Comparison of ENCODE assay signal across 29 cellular contexts in genomic region chr3:171385086-171385485, GRCh38.
DNase-seq lines count a peak whose midpoint lies in the region; ATAC-seq, FAIRE-seq and TF ChIP-seq lines count a peak whose summit lies in the region.
"Had no signal": no experiment of that assay in that cellular context is flagged by ENCODE, and none has a peak within 500 bp of the region (broad histone marks: within the 10 kb centered on the region; RNA-seq: fewer than 3 reads in every experiment).

No MANE protein-coding gene starts in this region.

- no peak for TF ChIP-seq POLR2A in HepG2 (IDR thresholded peaks at IDR 0.05; ENCODE audit: insufficient read depth in 1 of 2, low read depth in 2 of 2, low read length in 2 of 2)

- BruUV-seq in HepG2 (replicated peaks; lab: Mats Ljungman, UMichigan): no TSS peak

- H4K20me1 ChIP-seq in fibroblast of lung (ENCODE audit: control insufficient read depth, extremely low read depth, insufficient read depth, low read length): no peaks in the 10 kb centered on the region
- no peaks in the 10 kb centered on the region for H4K20me1 ChIP-seq in osteoblast (ENCODE audit: insufficient read depth, low read length)
- no peaks in the 10 kb centered on the region for H4K20me1 ChIP-seq in HepG2 (ENCODE audit: insufficient read depth, low read length)

- H2AFZ ChIP-seq in fibroblast of lung (ENCODE audit: low read length): no peak overlapping the region
- H2AFZ ChIP-seq in osteoblast (ENCODE audit: low read length): peak overlapping the region; percentile 15
- H2AFZ ChIP-seq in HepG2 (ENCODE audit: low read length): no peak overlapping the region

- CTCF ChIA-PET in HepG2 (lab: Yijun Ruan, JAX; ENCODE audit: low intra/inter-chr PET ratio, low total read pairs): no interaction called here

- H3K9me3 ChIP-seq in fibroblast of lung (ENCODE audit: control insufficient read depth, insufficient read depth, low read depth, low read length) (no peaks in the 10 kb centered on the region), osteoblast (ENCODE audit: low read depth, low read length) (no peaks in the 10 kb centered on the region), HepG2 (ENCODE audit: low read length) (no peaks in the 10 kb centered on the region)
- H3K9me3 ChIP-seq: left ventricle myocardium inferior had no signal

- intact Hi-C loops in activated T-helper 2 cell treated with anti-CD3 and anti-CD28 coated beads, Interferon-gamma antibody, Interleukin-2, Interleukin-4, amounts not matched to agents 10 μg/mL and 5 μg/mL and 100 μg/mL, durations not matched to agents 14 hours and 24 hours and 36 hours (cut with micrococcal nuclease): loop anchor here (2.0 kb wide), 1 partner anchor 74 kb away; no protein-coding TSS in a partner anchor
- intact Hi-C loops in HepG2 (cut with micrococcal nuclease; ENCODE audit: unreplicated experiment): no loop called here

- H3K4me2 ChIP-seq in fibroblast of lung (ENCODE audit: extremely low read depth, insufficient read depth, low read length) (peak overlapping the region; percentile 49), osteoblast (ENCODE audit: insufficient read depth, low read length) (no peak overlapping the region), HepG2 (ENCODE audit: low read depth, low read length) (no peak overlapping the region)

- ATAC-seq in HG03175 (IDR thresholded peaks at IDR 0.05; ENCODE audit: unreplicated experiment) (no peak), HepG2 (no peak)

- in situ Hi-C loops in HepG2 (cut with HindIII; ENCODE audit: extremely low pct_ligation_motif_present, low pct_unique_long_range_greater_than_20kb): no loop called here

- H3K4me3 ChIP-seq in fibroblast of lung (replicated peaks in 1 of 4; ENCODE audit: control extremely low read depth in 1 of 4, insufficient read depth in 1 of 4, low read depth in 3 of 4, low read length in 4 of 4) (no peak overlapping the region), osteoblast (ENCODE audit: insufficient read depth, low read length) (no peak overlapping the region), HepG2 (replicated peaks in 1 of 3; ENCODE audit: insufficient read depth in 1 of 3, low read depth in 2 of 3, low read length in 3 of 3) (no peak overlapping the region)
- H3K4me3 ChIP-seq: left ventricle myocardium inferior had no signal

- DNase-seq in HFFc6 (no peak), fibroblast of lung (ENCODE audit: low read depth in 2 of 2) (no peak), osteoblast (ENCODE audit: insufficient read length, low spot score, missing footprints) (no peak), HepG2 (ENCODE audit: low spot score) (no peak), NCI-H748 (lab: John Stamatoyannopoulos, UW; ENCODE audit: unreplicated experiment) (no peak)
- DNase-seq in activated T-helper 2 cell treated with anti-CD3 and anti-CD28 coated beads, Interferon-gamma antibody, Interleukin-2, Interleukin-4, amounts not matched to agents 10 μg/mL and 5 μg/mL and 100 μg/mL, durations not matched to agents 14 hours and 24 hours and 36 hours (ENCODE audit: low spot score): no peak
- DNase-seq: activated CD4-positive, alpha-beta T cell treated with anti-CD3 and anti-CD28 coated beads for 4 hours; activated T-cell treated with anti-CD3 and anti-CD28 coated beads, Interleukin-2, amount 50 U/mL, for 1 hour; Calu3; dermis blood vessel endothelial cell; DMS79; islet precursor cell; left ventricle myocardium inferior; MM.1S; NCI-H1105 treated with DMSO at 0.1 percent for 48 hours; NCI-H187 treated with DMSO at 0.1 percent for 48 hours; NCI-H2171; NCI-H510A; SIG-M5; stimulated activated CD4-positive, alpha-beta T cell treated with anti-CD3 and anti-CD28 coated beads, Interleukin-4, amount 100 ng/mL, for 24 hours; substantia nigra; SW 1271; T-helper 9 cell had no signal

- TF ChIP-seq RAD21 in HepG2 (CRISPR knock-in tag; IDR thresholded peaks at IDR 0.05): no peak

- peak overlapping the region; percentile 79 for H3K27ac Mint-ChIP-seq in HFFc6
- H3K27ac Mint-ChIP-seq in activated T-helper 2 cell treated with anti-CD3 and anti-CD28 coated beads, Interferon-gamma antibody, Interleukin-2, Interleukin-4, amounts not matched to agents 10 μg/mL and 5 μg/mL and 100 μg/mL, durations not matched to agents 14 hours and 24 hours and 36 hours: peak overlapping the region; percentile 0
- H3K27ac Mint-ChIP-seq: mesothelial cell of epicardium, type B pancreatic cell had no signal

- no peak for FAIRE-seq in HepG2 (lab: Jason Lieb, UNC)
- FAIRE-seq: endothelial cell of umbilical vein, G401.6 had no signal

- H3K27me3 Mint-ChIP-seq in HFFc6 (ENCODE audit: insufficient read depth): no peaks in the 10 kb centered on the region; the same call in 1 of the 2 replicates
- H3K27me3 Mint-ChIP-seq in activated T-helper 2 cell treated with anti-CD3 and anti-CD28 coated beads, Interferon-gamma antibody, Interleukin-2, Interleukin-4, amounts not matched to agents 10 μg/mL and 5 μg/mL and 100 μg/mL, durations not matched to agents 14 hours and 24 hours and 36 hours (ENCODE audit: low read depth): no peaks in the 10 kb centered on the region
- H3K27me3 Mint-ChIP-seq: type B pancreatic cell had no signal

- 0 out of 2 replicates have a peak, but pooled peaks cover 3% of the 10 kb centered on the region for H3K36me3 Mint-ChIP-seq in HFFc6 (ENCODE audit: low read depth)
- H3K36me3 Mint-ChIP-seq in activated T-helper 2 cell treated with anti-CD3 and anti-CD28 coated beads, Interferon-gamma antibody, Interleukin-2, Interleukin-4, amounts not matched to agents 10 μg/mL and 5 μg/mL and 100 μg/mL, durations not matched to agents 14 hours and 24 hours and 36 hours (ENCODE audit: low read depth): peaks cover 15% of the 10 kb centered on the region
- H3K36me3 Mint-ChIP-seq: mesothelial cell of epicardium had no signal

- H3K79me2 ChIP-seq in fibroblast of lung (ENCODE audit: control insufficient read depth, insufficient read depth, low read length) (peaks cover 2% of the 10 kb centered on the region), osteoblast (ENCODE audit: insufficient read depth, low read length) (no peaks in the 10 kb centered on the region), HepG2 (ENCODE audit: insufficient read depth, low read length) (no peaks in the 10 kb centered on the region)

- no peaks in the 10 kb centered on the region for H3K9me3 Mint-ChIP-seq in HFFc6
- no peaks in the 10 kb centered on the region for H3K9me3 Mint-ChIP-seq in activated T-helper 2 cell treated with anti-CD3 and anti-CD28 coated beads, Interferon-gamma antibody, Interleukin-2, Interleukin-4, amounts not matched to agents 10 μg/mL and 5 μg/mL and 100 μg/mL, durations not matched to agents 14 hours and 24 hours and 36 hours
- H3K9me3 Mint-ChIP-seq: type B pancreatic cell had no signal

- POLR2A ChIA-PET in HepG2 (lab: Yijun Ruan, JAX): no interaction called here

- H3K36me3 ChIP-seq in fibroblast of lung (ENCODE audit: control insufficient read depth, insufficient read depth, low read length) (no peaks in the 10 kb centered on the region), osteoblast (ENCODE audit: insufficient read depth, low read length) (no peaks in the 10 kb centered on the region), HepG2 (replicated peaks in 1 of 2; ENCODE audit: control insufficient read depth in 1 of 2, insufficient read depth in 2 of 2, low read length in 2 of 2) (no peaks in the 10 kb centered on the region)
- H3K36me3 ChIP-seq: left ventricle myocardium inferior had no signal

- no peaks in the 10 kb centered on the region for H3K27me3 ChIP-seq in fibroblast of lung (ENCODE audit: control insufficient read depth, insufficient read depth, low read length)
- peaks cover 2% of the 10 kb centered on the region for H3K27me3 ChIP-seq in osteoblast (ENCODE audit: insufficient read depth, low read length)
- no peaks in the 10 kb centered on the region for H3K27me3 ChIP-seq in HepG2 (ENCODE audit: control insufficient read depth in 1 of 2, insufficient read depth in 2 of 2, low read length in 2 of 2)

- H3K9ac ChIP-seq in fibroblast of lung (ENCODE audit: insufficient read depth, low read length) (no peak overlapping the region), HepG2 (ENCODE audit: insufficient read depth, low read depth, low read length) (no peak overlapping the region)

- TF ChIP-seq EP300 in HepG2 (IDR thresholded peaks at IDR 0.05; ENCODE audit: low read depth in 2 of 2, low read length in 2 of 2) (no peak), HepG2 (CRISPR knock-in tag; IDR thresholded peaks at IDR 0.05; ENCODE audit: borderline replicate concordance) (no peak)

- peak overlapping the region; percentile 48 for H3K27ac ChIP-seq in fibroblast of lung (ENCODE audit: insufficient read depth, low read length)
- H3K27ac ChIP-seq in osteoblast (ENCODE audit: low read depth, low read length): no peak overlapping the region
- no peak overlapping the region for H3K27ac ChIP-seq in HepG2 (ENCODE audit: extremely low read length, insufficient read depth, low read length)
- H3K27ac ChIP-seq: C4-2B, left ventricle myocardium inferior had no signal

- H3K4me1 ChIP-seq in fibroblast of lung (ENCODE audit: control insufficient read depth, extremely low read depth, insufficient read depth, low read length): peaks cover 17% of the 10 kb centered on the region
- peaks cover 7% of the 10 kb centered on the region for H3K4me1 ChIP-seq in osteoblast (ENCODE audit: insufficient read depth, low read length)
- no peaks in the 10 kb centered on the region for H3K4me1 ChIP-seq in HepG2 (ENCODE audit: insufficient read depth, low read length)

- peak overlapping the region; percentile 41 for H3K4me3 Mint-ChIP-seq in HFFc6
- no peak overlapping the region for H3K4me3 Mint-ChIP-seq in activated T-helper 2 cell treated with anti-CD3 and anti-CD28 coated beads, Interferon-gamma antibody, Interleukin-2, Interleukin-4, amounts not matched to agents 10 μg/mL and 5 μg/mL and 100 μg/mL, durations not matched to agents 14 hours and 24 hours and 36 hours (ENCODE audit: low read depth)
- H3K4me3 Mint-ChIP-seq: mesothelial cell of epicardium, type B pancreatic cell had no signal

- WGBS in HepG2 (ENCODE audit: low lambda C conversion rate): 38% methylated on average over 5 of the region's 5 CpGs

- TF ChIP-seq CTCF in HFFc6 (IDR thresholded peaks at IDR 0.05): no peak
- no peak for TF ChIP-seq CTCF in fibroblast of lung (conservative IDR thresholded peaks at IDR 0.05 in 1 of 2, IDR thresholded peaks at IDR 0.05 in 1 of 2; ENCODE audit: low read depth in 1 of 2, low read length in 2 of 2)
- no peak for TF ChIP-seq CTCF in osteoblast (IDR thresholded peaks at IDR 0.05; ENCODE audit: extremely low read depth, low read depth, low read length)
- no peak for TF ChIP-seq CTCF in HepG2 (CRISPR knock-in tag; IDR thresholded peaks at IDR 0.05)

- H3K4me1 Mint-ChIP-seq in HFFc6 (ENCODE audit: low read depth): peaks cover 57% of the 10 kb centered on the region
- peaks cover 49% of the 10 kb centered on the region for H3K4me1 Mint-ChIP-seq in activated T-helper 2 cell treated with anti-CD3 and anti-CD28 coated beads, Interferon-gamma antibody, Interleukin-2, Interleukin-4, amounts not matched to agents 10 μg/mL and 5 μg/mL and 100 μg/mL, durations not matched to agents 14 hours and 24 hours and 36 hours (ENCODE audit: low read depth)

TF ChIP-seq in HepG2, 621 proteins besides CTCF, POLR2A, EP300 and RAD21 (continues in another document):
- TF ChIP-seq MEF2D (CRISPR knock-in tag; IDR thresholded peaks at IDR 0.05) (no peak), EZH2 (conservative IDR thresholded peaks at IDR 0.05; ENCODE audit: low read depth, low read length) (no peak), HIVEP1 (CRISPR knock-in tag; IDR thresholded peaks at IDR 0.05) (no peak), U2AF1 (optimal IDR thresholded peaks at IDR 0.05; ENCODE audit: low read depth, low read length) (no peak)
